In the genomic region with DNA sequence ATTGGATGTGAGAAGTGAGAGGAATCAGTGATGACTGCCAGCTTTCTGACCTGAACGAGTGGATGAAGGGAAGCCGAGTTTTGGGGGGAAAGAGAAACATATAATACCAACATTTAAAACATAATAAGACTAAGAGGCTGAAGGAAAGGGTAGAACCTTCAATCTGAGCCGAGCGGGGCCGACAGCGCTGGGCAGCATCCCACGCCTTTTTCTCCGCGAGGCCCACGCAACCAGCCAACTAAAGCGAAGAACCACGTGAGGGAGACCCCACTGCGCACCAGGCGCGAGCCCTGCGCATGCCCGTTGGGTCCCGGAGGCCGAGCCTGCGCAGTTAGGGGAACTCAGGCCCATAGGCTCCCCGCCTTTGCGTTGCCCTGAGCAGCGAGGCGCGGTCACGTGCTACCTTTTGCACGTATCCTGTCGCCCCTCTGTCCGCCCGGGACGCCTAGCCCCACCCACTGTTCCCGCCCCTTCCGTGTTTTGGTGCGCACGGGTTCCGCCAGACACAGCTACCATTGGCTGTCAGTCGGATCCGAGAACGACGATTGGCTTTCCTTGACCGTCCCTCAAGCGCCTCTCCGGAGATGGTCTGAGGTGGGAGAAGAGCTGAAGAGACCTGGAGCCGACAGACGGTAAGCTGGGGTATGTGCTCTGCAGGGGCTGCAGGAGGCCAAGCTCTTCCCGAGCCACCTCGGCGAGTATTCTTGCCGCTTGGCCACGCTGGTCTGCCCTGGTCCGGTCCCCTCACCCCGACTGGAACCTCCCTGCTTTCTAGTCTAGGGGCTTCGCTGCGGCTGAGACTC, we compare ENCODE assay signal across 8 cellular contexts. TPM values are rescaled to one million over a fixed set of nuclear protein-coding genes. Genes with fewer than 3 reads are reported as not detected.
DNase-seq lines count a peak whose midpoint lies in the region; ATAC-seq and TF ChIP-seq lines count a peak whose summit lies in the region.

A gene with protein sequence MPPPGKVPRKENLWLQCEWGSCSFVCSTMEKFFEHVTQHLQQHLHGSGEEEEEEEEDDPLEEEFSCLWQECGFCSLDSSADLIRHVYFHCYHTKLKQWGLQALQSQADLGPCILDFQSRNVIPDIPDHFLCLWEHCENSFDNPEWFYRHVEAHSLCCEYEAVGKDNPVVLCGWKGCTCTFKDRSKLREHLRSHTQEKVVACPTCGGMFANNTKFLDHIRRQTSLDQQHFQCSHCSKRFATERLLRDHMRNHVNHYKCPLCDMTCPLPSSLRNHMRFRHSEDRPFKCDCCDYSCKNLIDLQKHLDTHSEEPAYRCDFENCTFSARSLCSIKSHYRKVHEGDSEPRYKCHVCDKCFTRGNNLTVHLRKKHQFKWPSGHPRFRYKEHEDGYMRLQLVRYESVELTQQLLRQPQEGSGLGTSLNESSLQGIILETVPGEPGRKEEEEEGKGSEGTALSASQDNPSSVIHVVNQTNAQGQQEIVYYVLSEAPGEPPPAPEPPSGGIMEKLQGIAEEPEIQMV (plus strand): TSS at position 573 of the 803 bp plus-strand sequence. CDS start 5,365 bp downstream, outside the sequence.

- intact Hi-C loops in spleen (cut with DNase I; ENCODE audit: low total_unique reads) = no loop called here

- no peaks in the 10 kb centered on the region for H3K27me3 ChIP-seq in spleen (replicated peaks in 1 of 7)

- peak within 1 kb of the TSS; percentile 68 to 92 (median 87) for H3K27ac ChIP-seq in spleen

- peak in 2 of 3 donors; percentile 24 to 69 for TF ChIP-seq POLR2A in spleen (IDR thresholded peaks at IDR 0.05)

- peaks cover 0 to 43% (median 18%) of the 10 kb centered on the region in 6 donors for H3K36me3 ChIP-seq in spleen

- 0 to 1% (median 1%) methylated on average over 45 to 54 of the region's 54 CpGs for WGBS in spleen, 5 donors

- no peaks in the 10 kb centered on the region for H3K9me3 ChIP-seq in spleen

- peaks cover 14 to 68% (median 31%) of the 10 kb centered on the region in 6 donors for H3K4me1 ChIP-seq in spleen

- ATAC-seq in GM19025 (IDR thresholded peaks at IDR 0.05; ENCODE audit: low read depth, unreplicated experiment) (peak; percentile 96), HG03342 (IDR thresholded peaks at IDR 0.05; ENCODE audit: unreplicated experiment) (peak; percentile 95)
- peak; percentile 99 for ATAC-seq in central memory CD8-positive, alpha-beta T cell (replicated peaks; ENCODE audit: extremely low read depth, poor library complexity, severe bottlenecking)

- peak within 1 kb of the TSS; percentile 90 for H3K27ac Mint-ChIP-seq in central memory CD8-positive, alpha-beta T cell (ENCODE audit: low read depth)

- DNase-seq in AG09309 (ENCODE audit: low read depth) (peak; percentile 92), NCI-H446 (lab: John Stamatoyannopoulos, UW) (peak; percentile 98 to 99), inferior parietal cortex (ENCODE audit: extremely low spot score) (peak; percentile 99), spleen (peak; percentile 100)
- peak; percentile 100 for DNase-seq in activated CD4-positive, CD25-positive, alpha-beta regulatory T cell treated with anti-CD3 and anti-CD28 coated beads, Interleukin-2, amount 50 U/mL, for 16 hours (ENCODE audit: low read depth, low spot score)
- DNase-seq in central memory CD8-positive, alpha-beta T cell (ENCODE audit: low spot score in 2 of 2) = peak; percentile 97 to 98

- H3K27me3 Mint-ChIP-seq in central memory CD8-positive, alpha-beta T cell = no peaks in the 10 kb centered on the region

- H3K4me1 Mint-ChIP-seq in central memory CD8-positive, alpha-beta T cell = peaks cover 29% of the 10 kb centered on the region

- TF ChIP-seq CTCF in AG09309 (IDR thresholded peaks at IDR 0.05; ENCODE audit: control insufficient read depth, insufficient read depth, low read depth, low read length, missing control alignments) (no peak), spleen (IDR thresholded peaks at IDR 0.05 in 8 of 11, conservative IDR thresholded peaks at IDR 0.05 in 3 of 11) (peak in 3 of 11 experiments; percentile 8 to 36 (median 15))

- H3K4me3 Mint-ChIP-seq in central memory CD8-positive, alpha-beta T cell = peak within 1 kb of the TSS; percentile 88

- H3K4me3 ChIP-seq in AG09309 (ENCODE audit: control insufficient read depth, low read depth, low read length) (peak within 1 kb of the TSS; percentile 96), spleen (peak within 1 kb of the TSS; percentile 80 to 100 (median 92))

- no peaks in the 10 kb centered on the region for H3K9me3 Mint-ChIP-seq in central memory CD8-positive, alpha-beta T cell

- peaks cover 21% of the 10 kb centered on the region for H3K36me3 Mint-ChIP-seq in central memory CD8-positive, alpha-beta T cell (ENCODE audit: insufficient read depth)

RNA-seq across cellular contexts. Expression of the gene that starts here (rescaled TPM):
- 10 to 100 TPM; 30.4 to 40.7 (median 34.3) TPM for total RNA-seq in spleen
- 10 to 100 TPM; 12.8 to 19.6 (median 13.4) TPM for polyA plus RNA-seq in spleen

Comparison
In these comparisons a context has a peak if more than half of its experiments do, and no peak if none do; other contexts are left out.
1. Peak in every context shown above with its lines: DNase-seq, ATAC-seq, H3K4me3 ChIP-seq and H3K27ac ChIP-seq.